ENCODE assay signal across 17 cellular contexts in the genomic region with DNA sequence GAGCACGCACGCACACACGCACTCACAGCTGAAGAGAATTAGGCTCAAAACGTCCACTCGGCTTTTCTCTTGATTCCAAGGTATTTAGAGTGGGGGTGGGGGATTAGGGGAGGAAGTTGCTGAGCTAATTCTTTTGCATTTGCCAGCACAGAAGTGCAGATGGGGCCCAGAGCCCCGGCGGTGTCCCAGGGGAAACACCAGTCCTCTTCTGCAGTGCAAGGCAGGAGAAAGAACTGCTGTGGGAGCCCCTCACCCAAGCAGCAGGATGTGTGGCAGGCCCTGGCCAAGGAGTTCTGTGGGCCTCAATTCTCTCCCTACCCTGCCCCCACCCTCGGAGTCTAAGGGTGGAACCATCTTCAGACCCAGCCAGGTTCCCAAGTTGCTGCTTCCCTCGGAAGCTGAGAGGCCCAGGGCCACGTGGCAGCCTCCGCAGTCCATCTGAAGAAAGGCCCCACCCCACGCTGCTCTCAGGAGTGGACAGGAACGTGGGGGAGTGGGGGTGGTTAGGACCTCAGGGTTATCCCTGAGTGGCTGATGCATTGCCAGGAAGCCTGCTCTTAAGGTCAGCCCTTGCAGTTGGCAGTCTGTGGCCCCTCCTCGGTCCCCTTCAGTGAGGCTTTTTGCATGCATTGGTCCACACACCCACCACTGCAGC. TPM values are rescaled to one million over a fixed set of nuclear protein-coding genes. Genes with fewer than 3 reads are reported as not detected.
A peak's percentile ranks its signal among the peaks of the same experiment; 100 is the strongest.
DNase-seq lines count a peak whose midpoint lies in the region; ATAC-seq and TF ChIP-seq lines count a peak whose summit lies in the region.
"Had no signal": no experiment of that assay in that cellular context is flagged by ENCODE, and none has a peak within 500 bp of the region (broad histone marks: within the 10 kb centered on the region; RNA-seq: fewer than 3 reads in every experiment).

No MANE protein-coding gene starts in this region.

- peak overlapping the region; percentile 63 for H3K4me2 ChIP-seq in Karpas-422 (ENCODE audit: low read depth, low read length, poor library complexity, severe bottlenecking)

- H3K4me3 Mint-ChIP-seq in glutamatergic neuron (ENCODE audit: unreplicated experiment): peak overlapping the region; percentile 72
- H3K4me3 Mint-ChIP-seq in progenitor cell of endocrine pancreas (ENCODE audit: low read depth): no peak overlapping the region
- H3K4me3 Mint-ChIP-seq: activated CD4-positive, alpha-beta T cell treated with anti-CD3 and anti-CD28 coated beads, Interleukin-2, amount 10 ng/mL, durations not matched to agents 24 days and 14 days; activated naive CD8-positive, alpha-beta T cell had no signal

- H3K27ac Mint-ChIP-seq in glutamatergic neuron (ENCODE audit: unreplicated experiment) (no peak overlapping the region), progenitor cell of endocrine pancreas (no peak overlapping the region)
- H3K27ac Mint-ChIP-seq: activated CD4-positive, alpha-beta T cell treated with anti-CD3 and anti-CD28 coated beads, Interleukin-2, amount 10 ng/mL, durations not matched to agents 24 days and 14 days; activated naive CD8-positive, alpha-beta T cell; CD4-positive, CD25-positive, alpha-beta regulatory T cell had no signal

- no peaks in the 10 kb centered on the region for H3K9me2 ChIP-seq in Karpas-422 (replicated peaks; ENCODE audit: insufficient read depth, low read length)

- H3K27ac ChIP-seq in Karpas-422 (ENCODE audit: low read length): peak overlapping the region; percentile 41; the same call in 1 of the 2 replicates
- H3K27ac ChIP-seq: heart left ventricle, RWPE1, upper lobe of right lung had no signal

- DNase-seq in Karpas-422: peak; percentile 80
- peak; percentile 67 for DNase-seq in NCI-H82 treated with DMSO at 0.1 percent for 48 hours (lab: John Stamatoyannopoulos, UW; ENCODE audit: unreplicated experiment)
- DNase-seq in glutamatergic neuron: peak; percentile 71
- DNase-seq in sciatic nerve (ENCODE audit: low spot score): peak; percentile 53
- no peak for DNase-seq in HUDEP-2 (lab: John Stamatoyannopoulos, UW; ENCODE audit: unreplicated experiment in 76 of 76)
- DNase-seq in progenitor cell of endocrine pancreas (ENCODE audit: low spot score, unreplicated experiment): no peak
- DNase-seq: activated CD4-positive, alpha-beta T cell treated with anti-CD3 and anti-CD28 coated beads, Interleukin-2, amount 10 ng/mL, durations not matched to agents 24 days and 14 days; CD4-positive, CD25-positive, alpha-beta regulatory T cell; IMR-90; naive B cell; stimulated activated CD4-positive, alpha-beta T cell treated with anti-CD3 and anti-CD28 coated beads, Interleukin-4, amount 100 ng/mL, for 24 hours had no signal

- H3K9me3 Mint-ChIP-seq in glutamatergic neuron (ENCODE audit: unreplicated experiment): peaks cover 14% of the 10 kb centered on the region
- no peaks in the 10 kb centered on the region for H3K9me3 Mint-ChIP-seq in progenitor cell of endocrine pancreas (ENCODE audit: low read depth)

- no peaks in the 10 kb centered on the region for H3K9me3 ChIP-seq in Karpas-422 (ENCODE audit: low read length)
- H3K9me3 ChIP-seq: upper lobe of right lung had no signal

- no peak overlapping the region for H2AFZ ChIP-seq in Karpas-422 (ENCODE audit: low read length)

- TF ChIP-seq CTCF in glutamatergic neuron (IDR thresholded peaks at IDR 0.05; ENCODE audit: partially characterized antibody, unreplicated experiment) (no peak), progenitor cell of endocrine pancreas (IDR thresholded peaks at IDR 0.05; ENCODE audit: unreplicated experiment) (no peak)

- ATAC-seq in sciatic nerve: no peak
- no peak for ATAC-seq in GM18868 (IDR thresholded peaks at IDR 0.05; ENCODE audit: unreplicated experiment)
- no peak for ATAC-seq in GM21786 (IDR thresholded peaks at IDR 0.05; ENCODE audit: unreplicated experiment)
- ATAC-seq: heart left ventricle, upper lobe of right lung had no signal

- intact Hi-C loops in sciatic nerve (cut with DNase I): no loop called here

- H3K36me3 Mint-ChIP-seq in glutamatergic neuron (ENCODE audit: unreplicated experiment) (peaks cover 7% of the 10 kb centered on the region), progenitor cell of endocrine pancreas (ENCODE audit: insufficient read depth) (peaks cover 1% of the 10 kb centered on the region)

- H4K20me1 ChIP-seq in Karpas-422 (ENCODE audit: insufficient read depth, low read depth, low read length): peaks cover 7% of the 10 kb centered on the region; the same call in 1 of the 2 replicates

- H3K4me1 Mint-ChIP-seq in glutamatergic neuron (ENCODE audit: low read depth, unreplicated experiment) (peaks cover 29% of the 10 kb centered on the region), progenitor cell of endocrine pancreas (ENCODE audit: low read depth) (peaks cover 15% of the 10 kb centered on the region)

- H3K79me2 ChIP-seq in Karpas-422 (ENCODE audit: low read length): peaks cover 9% of the 10 kb centered on the region

- peaks cover 14% of the 10 kb centered on the region for H3K27me3 Mint-ChIP-seq in glutamatergic neuron (ENCODE audit: unreplicated experiment)
- H3K27me3 Mint-ChIP-seq in progenitor cell of endocrine pancreas: peaks cover 10% of the 10 kb centered on the region
- H3K27me3 Mint-ChIP-seq: activated CD4-positive, alpha-beta T cell treated with anti-CD3 and anti-CD28 coated beads, Interleukin-2, amount 10 ng/mL, durations not matched to agents 24 days and 14 days; activated naive CD8-positive, alpha-beta T cell had no signal

- H3K9ac ChIP-seq in Karpas-422 (ENCODE audit: low read length): peak overlapping the region; percentile 55

- peaks cover 41% of the 10 kb centered on the region for H3K4me1 ChIP-seq in Karpas-422 (ENCODE audit: low read length)

- no peaks in the 10 kb centered on the region; the same call in 1 of the 2 replicates for H3K27me3 ChIP-seq in Karpas-422 (ENCODE audit: low read length)
- H3K27me3 ChIP-seq: heart left ventricle, upper lobe of right lung had no signal

- H3K36me3 ChIP-seq in Karpas-422 (ENCODE audit: insufficient read depth, low read length): no peaks in the 10 kb centered on the region
- H3K36me3 ChIP-seq: heart left ventricle, upper lobe of right lung had no signal

- peak overlapping the region; percentile 49; the same call in 1 of the 2 replicates for H3K4me3 ChIP-seq in Karpas-422 (ENCODE audit: low read length)
- H3K4me3 ChIP-seq: heart left ventricle, upper lobe of right lung had no signal

RNA-seq across cellular contexts. Expression of a gene that starts 3.8 kb away (rescaled TPM):
- 2.7 and 3.0 TPM in 2 replicates for total RNA-seq in Karpas-422 (2014; rRNA removed; shearing (Covaris generic); ENCODE audit: low replicate concordance)
- total RNA-seq in glutamatergic neuron (ENCODE audit: unreplicated experiment) (14.3 TPM), sciatic nerve (7.2 TPM), progenitor cell of endocrine pancreas (18.0 and 18.7 TPM in 2 replicates)

Comparison
In these comparisons a context has a peak if more than half of its experiments do, and no peak if none do; other contexts are left out.
1. DNase-seq: peak in Karpas-422 (single experiment), NCI-H82 treated with DMSO at 0.1 percent for 48 hours (single experiment), glutamatergic neuron (single experiment) and sciatic nerve (single experiment); none in HUDEP-2 (0 of 76) and progenitor cell of endocrine pancreas (single experiment).